In the genomic region with DNA sequence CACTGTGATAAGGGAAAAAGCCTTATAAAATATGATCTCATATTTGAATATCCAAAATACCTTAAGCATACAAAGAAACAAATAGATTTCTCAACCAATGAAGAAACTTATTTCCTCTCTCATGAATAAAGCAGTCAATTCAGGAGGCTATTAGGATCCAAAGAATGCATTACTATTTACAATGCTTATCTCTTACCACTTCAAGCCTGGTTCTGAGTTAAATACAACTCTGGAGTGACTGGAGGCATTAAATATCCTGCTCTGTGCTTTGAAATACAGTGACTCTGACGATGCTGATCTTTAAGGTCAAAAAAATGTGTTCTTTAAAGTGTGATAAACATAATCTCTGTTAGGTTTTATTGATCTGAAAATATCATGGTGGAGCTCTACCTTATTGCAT, we compare ENCODE assay signal across 24 cellular contexts.
"Had no signal": no experiment of that assay in that cellular context is flagged by ENCODE, and none has a peak within 500 bp of the region (broad histone marks: within the 10 kb centered on the region; RNA-seq: fewer than 3 reads in every experiment).

No MANE protein-coding gene starts in this region.

- H3K36me3 ChIP-seq: MG63, SJCRH30 had no signal

- H3K27ac ChIP-seq: HL-60, RWPE1, SJCRH30 had no signal

- ATAC-seq: Panc1, PC-3, SK-N-SH treated with all-trans-retinoic acid at 6 μM for 48 hours had no signal

- DNase-seq: IMR-90; Karpas-422; KG1; MG63; NCI-H1092; NCI-H1105 treated with DMSO at 0.1 percent for 48 hours; NCI-H1417 treated with DMSO at 0.1 percent for 48 hours; NCI-H146; NCI-H1694 treated with DMSO at 0.1 percent for 48 hours; NCI-H1930; NCI-H2081 treated with DMSO at 0.1 percent for 48 hours; NCI-H2227 treated with DMSO at 0.1 percent for 48 hours; NCI-H524; NCI-H69; NCI-H774; NK-92 treated with Interleukin-12 subunit alpha and Interleukin-12 subunit beta, amount 100 ng/mL, for 24 hours; PC-3; SHP77 treated with DMSO at 0.1 percent for 48 hours; SJCRH30 had no signal

- FAIRE-seq: HTR-8/SVneo had no signal

- H3K27me3 ChIP-seq: MG63, SJCRH30 had no signal

- H3K4me1 ChIP-seq: SJCRH30 had no signal

- H3K9me3 ChIP-seq: MG63, SJCRH30 had no signal

- H3K4me3 ChIP-seq: MG63, SJCRH30 had no signal
